Comparison of ENCODE assay signal across 2 cellular contexts in genomic region chr18:64094210-64094609, GRCh38.
TF ChIP-seq lines count a peak whose summit lies in the region.

No MANE protein-coding gene starts in this region.

TF ChIP-seq in GM23338, 12 proteins besides CTCF, POLR2A, EP300 and RAD21:
- no peak for TF ChIP-seq ETS1 (IDR thresholded peaks at IDR 0.05)
- peak; percentile 15; the same call in 1 of the 2 replicates for TF ChIP-seq ZNF462 (CRISPR knock-in tag; IDR thresholded peaks at IDR 0.05)

TF ChIP-seq in H1, 55 proteins besides CTCF, POLR2A, EP300 and RAD21:
- TF ChIP-seq SAP30 (IDR thresholded peaks at IDR 0.05; ENCODE audit: insufficient read depth, insufficient replicate concordance, low read length) (no peak), RNF2 (IDR thresholded peaks at IDR 0.05; ENCODE audit: borderline replicate concordance, low read depth, low read length, missing control alignments, poor library complexity, severe bottlenecking) (no peak), SRF (IDR thresholded peaks at IDR 0.05; ENCODE audit: low read depth, low read length) (peak; percentile 78), EGR1 (IDR thresholded peaks at IDR 0.05; ENCODE audit: borderline replicate concordance, low read depth, low read length) (no peak)
